ENCODE assay signal across 1 cellular context in the genomic region with DNA sequence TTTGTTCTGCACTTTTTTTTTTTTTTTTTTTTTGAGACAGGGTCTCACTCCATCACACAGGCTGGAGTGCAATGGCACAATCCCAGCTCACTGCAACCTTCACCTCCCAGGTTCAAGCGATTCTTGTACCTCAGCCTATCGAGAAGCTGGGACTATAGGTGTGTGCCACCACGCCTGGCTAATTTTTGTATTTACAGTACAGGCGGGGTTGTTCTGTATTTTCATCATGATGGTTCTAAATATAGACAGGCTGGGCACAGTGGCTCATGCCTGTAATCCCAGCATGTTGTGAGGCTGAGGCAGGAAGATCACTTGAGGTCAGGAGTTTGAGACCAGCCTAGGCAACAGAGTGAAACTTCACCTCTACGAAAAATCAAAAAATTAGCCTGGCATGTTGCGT. TPM values are rescaled to one million over a fixed set of nuclear protein-coding genes. Genes with fewer than 3 reads are reported as not detected.
"Had no signal": no experiment of that assay in that cellular context is flagged by ENCODE, and none has a peak within 500 bp of the region (broad histone marks: within the 10 kb centered on the region; RNA-seq: fewer than 3 reads in every experiment).

No MANE protein-coding gene starts in this region.

RNA-seq across cellular contexts. Expression of a gene that starts 42.5 kb away (rescaled TPM):
- total RNA-seq: smooth muscle cell had no signal
- polyA plus RNA-seq: smooth muscle cell had no signal
